12 cellular contexts compared by ENCODE assay signal in the genomic region with DNA sequence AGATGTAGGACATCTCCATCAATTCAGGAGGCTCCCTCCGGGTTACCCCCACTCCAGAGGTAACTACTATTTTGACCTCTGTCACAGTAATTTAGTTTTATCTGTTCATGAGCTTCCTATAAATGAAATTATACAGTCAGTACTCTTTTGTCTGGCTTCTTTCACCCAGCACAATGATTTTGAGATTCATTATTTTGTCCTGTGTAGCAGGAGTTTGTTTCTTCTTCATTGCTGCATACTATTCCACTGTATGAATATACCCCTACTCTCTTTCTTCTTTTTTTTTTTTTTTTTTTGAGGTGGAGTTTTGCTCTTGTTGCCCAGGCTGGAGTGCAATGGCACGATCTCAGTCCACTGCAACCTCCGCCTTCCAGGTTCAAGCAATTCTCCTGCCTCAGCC. TPM values are rescaled to one million over a fixed set of nuclear protein-coding genes. Genes with fewer than 3 reads are reported as not detected.
DNase-seq lines count a peak whose midpoint lies in the region; ATAC-seq and TF ChIP-seq lines count a peak whose summit lies in the region.
"Had no signal": no experiment of that assay in that cellular context is flagged by ENCODE, and none has a peak within 500 bp of the region (broad histone marks: within the 10 kb centered on the region; RNA-seq: fewer than 3 reads in every experiment).

No MANE protein-coding gene starts in this region.

- ATAC-seq in left lung, result no peak

- peak overlapping the region; percentile 83 for H3K4me2 ChIP-seq in GM23248 (ENCODE audit: unreplicated experiment)

- no peaks in the 10 kb centered on the region for H3K9me2 ChIP-seq in GM23248 (ENCODE audit: insufficient read depth)

- intact Hi-C loops in ascending aorta (cut with DNase I), result loop anchor here (1.0 kb wide), 1 partner anchor 12 kb away; the partner anchor contains the start of gene CDC25B
- intact Hi-C loops in left lung (cut with DNase I), result no loop called here
- intact Hi-C loops in spleen (cut with DNase I; ENCODE audit: low total_unique reads), result no loop called here
- intact Hi-C loops in lower leg skin (cut with DNase I; ENCODE audit: low total_unique reads), result no loop called here

- H3K4me1 ChIP-seq in GM23248 (ENCODE audit: insufficient read depth) (peaks cover 55% of the 10 kb centered on the region), ascending aorta (peaks cover 25 to 46% of the 10 kb centered on the region in 2 donors), left lung (peaks cover 61 to 90% of the 10 kb centered on the region in 2 donors), spleen (peaks cover 15 to 96% (median 71%) of the 10 kb centered on the region in 6 donors)

- H3K9me3 ChIP-seq in GM23248 (ENCODE audit: low read depth), result no peaks in the 10 kb centered on the region
- H3K9me3 ChIP-seq in ascending aorta, result peaks cover 0 to 3% of the 10 kb centered on the region in 2 donors
- H3K9me3 ChIP-seq in left lung, result no peaks in the 10 kb centered on the region
- H3K9me3 ChIP-seq in spleen, result no peaks in the 10 kb centered on the region

- 72 to 84% methylated on average over 3 of the region's 3 CpGs for WGBS in GM23248 (ENCODE audit: low coverage in 1 of 2, low lambda C conversion rate in 2 of 2, missing lambda C conversion rate in 2 of 2), 2 experiments
- WGBS in spleen, 5 donors, result 79 to 90% (median 84%) methylated on average over 3 of the region's 3 CpGs
- 76 to 77% methylated on average over 3 of the region's 3 CpGs for WGBS in lower leg skin, 2 donors

- peaks cover 17% of the 10 kb centered on the region; the same call in 1 of the 2 replicates for H3K79me2 ChIP-seq in GM23248 (ENCODE audit: insufficient read depth)

- no peak overlapping the region for H3K4me3 Mint-ChIP-seq in immature natural killer cell
- H3K4me3 Mint-ChIP-seq: activated naive CD4-positive, alpha-beta T cell treated with anti-CD3 and anti-CD28 coated beads, Interleukin-2, amount 50 U/mL, for 24 hours had no signal

- no peaks in the 10 kb centered on the region for H4K20me1 ChIP-seq in GM23248 (ENCODE audit: insufficient read depth)

- peaks cover 6 to 11% (median 7%) of the 10 kb centered on the region in 3 donors for H3K27me3 Mint-ChIP-seq in immature natural killer cell (ENCODE audit: low read depth in 3 of 3)
- H3K27me3 Mint-ChIP-seq: activated naive CD4-positive, alpha-beta T cell treated with anti-CD3 and anti-CD28 coated beads, Interleukin-2, amount 50 U/mL, for 24 hours had no signal

- peaks cover 18 to 24% (median 20%) of the 10 kb centered on the region in 3 donors for H3K36me3 Mint-ChIP-seq in immature natural killer cell

- H3K4me3 ChIP-seq in GM23248 (peak overlapping the region; percentile 36), ascending aorta (peak overlapping the region in 1 of 2 donors; percentile 5), left lung (peak overlapping the region in 1 of 2 donors; percentile 28), spleen (peak overlapping the region in 3 of 8 donors; percentile 0 to 54 (median 22)), lower leg skin (ENCODE audit: low read depth, poor library complexity, severe bottlenecking) (no peak overlapping the region)
- H3K4me3 ChIP-seq: GM12878 had no signal

- H3K27ac ChIP-seq in GM23248 (peak overlapping the region; percentile 99), ascending aorta (peak overlapping the region; percentile 94 to 97), left lung (peak overlapping the region; percentile 89 to 97), spleen (peak overlapping the region; percentile 66 to 96 (median 85))

- no peaks in the 10 kb centered on the region for H3K36me3 ChIP-seq in GM23248 (ENCODE audit: low read depth)
- peaks cover 15 to 19% of the 10 kb centered on the region in 2 donors for H3K36me3 ChIP-seq in ascending aorta
- peaks cover 0 to 27% of the 10 kb centered on the region in 2 donors for H3K36me3 ChIP-seq in left lung
- H3K36me3 ChIP-seq in spleen, result peaks cover 0 to 29% (median 23%) of the 10 kb centered on the region in 6 donors

- H3K4me1 Mint-ChIP-seq in immature natural killer cell, result peaks cover 63 to 77% of the 10 kb centered on the region in 2 donors

- no peaks in the 10 kb centered on the region for H3K27me3 ChIP-seq in GM23248 (replicated peaks; ENCODE audit: insufficient read depth)
- H3K27me3 ChIP-seq in ascending aorta, result no peaks in the 10 kb centered on the region
- H3K27me3 ChIP-seq in left lung, result no peaks in the 10 kb centered on the region
- no peaks in the 10 kb centered on the region for H3K27me3 ChIP-seq in spleen (replicated peaks in 1 of 7)

- H3F3A ChIP-seq in GM23248 (ENCODE audit: insufficient read depth), result peaks cover 68% of the 10 kb centered on the region

- no peak overlapping the region for H3K27ac Mint-ChIP-seq in immature natural killer cell
- H3K27ac Mint-ChIP-seq: activated naive CD4-positive, alpha-beta T cell treated with anti-CD3 and anti-CD28 coated beads, Interleukin-2, amount 50 U/mL, for 24 hours had no signal

- DNase-seq in GM23248, result no peak
- DNase-seq in ascending aorta (ENCODE audit: low spot score in 2 of 2), result no peak
- DNase-seq in left lung, result no peak
- DNase-seq in spleen, result peak; percentile 27
- DNase-seq in NCI-H510A (lab: John Stamatoyannopoulos, UW), result no peak
- DNase-seq in lower leg skin (ENCODE audit: low spot score in 2 of 2), result no peak
- DNase-seq in NOMO-1 (lab: John Stamatoyannopoulos, UW; ENCODE audit: unreplicated experiment in 2 of 2), result no peak
- no peak for DNase-seq in immature natural killer cell
- DNase-seq: activated CD4-positive, alpha-beta T cell treated with anti-CD3 and anti-CD28 coated beads for 48 hours; stimulated activated naive CD4-positive, alpha-beta T cell treated with Interleukin-2 at 50 U/mL for 16 hours had no signal

- in situ Hi-C loops in GM23248 (cut with MboI), result no loop called here

- no peak for TF ChIP-seq CTCF in ascending aorta (IDR thresholded peaks at IDR 0.05)
- no peak for TF ChIP-seq CTCF in left lung (IDR thresholded peaks at IDR 0.05)
- TF ChIP-seq CTCF in spleen (IDR thresholded peaks at IDR 0.05 in 8 of 11, conservative IDR thresholded peaks at IDR 0.05 in 3 of 11), result no peak
- no peak for TF ChIP-seq CTCF in lower leg skin (IDR thresholded peaks at IDR 0.05)

- H3K9ac ChIP-seq in GM23248, result peak overlapping the region; percentile 89

- no peaks in the 10 kb centered on the region for H3K9me3 Mint-ChIP-seq in immature natural killer cell
- H3K9me3 Mint-ChIP-seq: activated naive CD4-positive, alpha-beta T cell treated with anti-CD3 and anti-CD28 coated beads, Interleukin-2, amount 50 U/mL, for 24 hours had no signal

- TF ChIP-seq POLR2A in spleen (IDR thresholded peaks at IDR 0.05), result no peak
- no peak for TF ChIP-seq POLR2A in lower leg skin (IDR thresholded peaks at IDR 0.05)

- H2AFZ ChIP-seq in GM23248, result no peak overlapping the region

RNA-seq across cellular contexts. Expression of gene AP5S1, which starts 11.8 kb away (rescaled TPM):
- total RNA-seq in GM23248 (2014; rRNA removed; shearing (Covaris generic)), result 24.8 and 25.0 TPM in 2 replicates
- polyA plus RNA-seq in GM23248 (2016; fragmentation: Nextera tagmentation; extraction: Ambion mirVana) (20.5 and 22.6 TPM in 2 replicates), spleen (1 to 10 TPM; 5.3 to 9.6 (median 5.6) TPM), immature natural killer cell (10 to 100 TPM; 16.3 to 23.1 (median 17.4) TPM)
- total RNA-seq in ascending aorta (38.5 TPM), left lung (10 to 100 TPM; 12.7 to 13.6 TPM), spleen (10 to 100 TPM; 11.1 to 19.0 (median 17.1) TPM), lower leg skin (10 to 100 TPM in 2 of 4 donors, 1 to 10 TPM in 2; 7.7 to 16.8 (median 10.5) TPM)

RNA-seq across cellular contexts. Expression of gene CDC25B, which starts 12.4 kb away (rescaled TPM):
- 20.1 and 22.9 TPM in 2 replicates for total RNA-seq in GM23248 (2014; rRNA removed; shearing (Covaris generic))
- polyA plus RNA-seq in GM23248 (2016; fragmentation: Nextera tagmentation; extraction: Ambion mirVana) (16.3 and 18.2 TPM in 2 replicates), spleen (10 to 100 TPM; 22.8 to 45.8 (median 42.9) TPM), immature natural killer cell (10 to 100 TPM; 25.3 to 42.0 (median 29.0) TPM)
- total RNA-seq in ascending aorta (60.6 TPM), left lung (100 to 1,000 TPM; 111 to 121 TPM), spleen (10 to 100 TPM; 48.3 to 67.7 (median 55.1) TPM), lower leg skin (10 to 100 TPM; 13.5 to 23.2 (median 18.5) TPM)

RNA-seq across cellular contexts. Expression of gene CENPB, which starts 22.0 kb away (rescaled TPM):
- 134 and 153 TPM in 2 replicates for total RNA-seq in GM23248 (2014; rRNA removed; shearing (Covaris generic))
- polyA plus RNA-seq in GM23248 (2016; fragmentation: Nextera tagmentation; extraction: Ambion mirVana), result 4.5 and 4.6 TPM in 2 replicates
- total RNA-seq in ascending aorta, result 173 TPM
- total RNA-seq in left lung, result 10 to 100 TPM; 78.5 to 94.5 TPM
- 10 to 100 TPM; 41.8 to 84.7 (median 57.9) TPM for total RNA-seq in spleen
- polyA plus RNA-seq in spleen, result 10 to 100 TPM; 24.8 to 56.9 (median 29.3) TPM
- 100 to 1,000 TPM in 2 of 4 donors, 10 to 100 TPM in 2; 94.4 to 109 (median 99.8) TPM for total RNA-seq in lower leg skin
- polyA plus RNA-seq in immature natural killer cell, result 1 to 10 TPM; 1.0 to 1.7 (median 1.1) TPM

RNA-seq across cellular contexts. Expression of gene SPEF1, which starts 27.3 kb away (rescaled TPM):
- total RNA-seq in GM23248 (2014; rRNA removed; shearing (Covaris generic)), result not detected in 2 replicates
- polyA plus RNA-seq in GM23248 (2016; fragmentation: Nextera tagmentation; extraction: Ambion mirVana) (0.11 TPM in 1 of 2 replicates, not detected in the other), spleen (under 1 TPM in 2 of 3 donors, not detected in 1; 0.06 to 0.11 TPM), immature natural killer cell (not detected)
- total RNA-seq in ascending aorta (not detected), left lung (1 to 10 TPM in 1 of 2 donors, under 1 TPM in 1; 0.26 to 2.8 TPM), spleen (not detected), lower leg skin (under 1 TPM in 1 of 4 donors, not detected in 3; 0.13 TPM)
- total RNA-seq: GM12878 had no signal

RNA-seq across cellular contexts. Expression of gene MAVS, which starts 38.1 kb away (rescaled TPM):
- 22.0 and 27.4 TPM in 2 replicates for total RNA-seq in GM23248 (2014; rRNA removed; shearing (Covaris generic))
- polyA plus RNA-seq in GM23248 (2016; fragmentation: Nextera tagmentation; extraction: Ambion mirVana) (12.0 and 12.5 TPM in 2 replicates), spleen (10 to 100 TPM in 1 of 3 donors, 1 to 10 TPM in 2; 4.1 to 18.5 (median 5.2) TPM), immature natural killer cell (1 to 10 TPM; 1.8 to 9.3 (median 2.5) TPM)
- total RNA-seq in ascending aorta (35.2 TPM), left lung (10 to 100 TPM; 37.3 to 38.7 TPM), spleen (10 to 100 TPM; 27.2 to 45.0 (median 41.0) TPM), lower leg skin (10 to 100 TPM; 17.2 to 28.2 (median 27.1) TPM)
